8 cellular contexts compared by ENCODE assay signal in genomic region chr15:34342737-34343575, GRCh38. TPM values are rescaled to one million over a fixed set of nuclear protein-coding genes. Genes with fewer than 3 reads are reported as not detected.
A peak's percentile ranks its signal among the peaks of the same experiment; 100 is the strongest.
DNase-seq lines count a peak whose midpoint lies in the region; ATAC-seq and TF ChIP-seq lines count a peak whose summit lies in the region.

TSS of gene NOP10 (minus strand) at chr15:34343136. CDS start at chr15:34343073, 63 bp downstream.
A gene with protein sequence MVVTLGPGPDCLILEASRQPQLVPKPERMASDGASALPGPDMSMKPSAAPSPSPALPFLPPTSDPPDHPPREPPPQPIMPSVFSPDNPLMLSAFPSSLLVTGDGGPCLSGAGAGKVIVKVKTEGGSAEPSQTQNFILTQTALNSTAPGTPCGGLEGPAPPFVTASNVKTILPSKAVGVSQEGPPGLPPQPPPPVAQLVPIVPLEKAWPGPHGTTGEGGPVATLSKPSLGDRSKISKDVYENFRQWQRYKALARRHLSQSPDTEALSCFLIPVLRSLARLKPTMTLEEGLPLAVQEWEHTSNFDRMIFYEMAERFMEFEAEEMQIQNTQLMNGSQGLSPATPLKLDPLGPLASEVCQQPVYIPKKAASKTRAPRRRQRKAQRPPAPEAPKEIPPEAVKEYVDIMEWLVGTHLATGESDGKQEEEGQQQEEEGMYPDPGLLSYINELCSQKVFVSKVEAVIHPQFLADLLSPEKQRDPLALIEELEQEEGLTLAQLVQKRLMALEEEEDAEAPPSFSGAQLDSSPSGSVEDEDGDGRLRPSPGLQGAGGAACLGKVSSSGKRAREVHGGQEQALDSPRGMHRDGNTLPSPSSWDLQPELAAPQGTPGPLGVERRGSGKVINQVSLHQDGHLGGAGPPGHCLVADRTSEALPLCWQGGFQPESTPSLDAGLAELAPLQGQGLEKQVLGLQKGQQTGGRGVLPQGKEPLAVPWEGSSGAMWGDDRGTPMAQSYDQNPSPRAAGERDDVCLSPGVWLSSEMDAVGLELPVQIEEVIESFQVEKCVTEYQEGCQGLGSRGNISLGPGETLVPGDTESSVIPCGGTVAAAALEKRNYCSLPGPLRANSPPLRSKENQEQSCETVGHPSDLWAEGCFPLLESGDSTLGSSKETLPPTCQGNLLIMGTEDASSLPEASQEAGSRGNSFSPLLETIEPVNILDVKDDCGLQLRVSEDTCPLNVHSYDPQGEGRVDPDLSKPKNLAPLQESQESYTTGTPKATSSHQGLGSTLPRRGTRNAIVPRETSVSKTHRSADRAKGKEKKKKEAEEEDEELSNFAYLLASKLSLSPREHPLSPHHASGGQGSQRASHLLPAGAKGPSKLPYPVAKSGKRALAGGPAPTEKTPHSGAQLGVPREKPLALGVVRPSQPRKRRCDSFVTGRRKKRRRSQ (plus strand): TSS chr15:34343315. CDS start chr15:34343697, 382 bp downstream.

- H3K27me3 Mint-ChIP-seq in CD14-positive monocyte (ENCODE audit: low read depth in 3 of 3), result peaks cover 0 to 2% (median 2%) of the 10 kb centered on the region in 3 donors
- no peaks in the 10 kb centered on the region for H3K27me3 Mint-ChIP-seq in activated CD4-positive, alpha-beta T cell treated with anti-CD3 and anti-CD28 coated beads, Interleukin-2, amount 10 ng/mL, durations not matched to agents 7 days and 5 days

- peaks cover 20 to 30% of the 10 kb centered on the region in 2 donors for H3K36me3 Mint-ChIP-seq in CD14-positive monocyte
- peaks cover 27% of the 10 kb centered on the region for H3K36me3 Mint-ChIP-seq in activated CD4-positive, alpha-beta T cell treated with anti-CD3 and anti-CD28 coated beads, Interleukin-2, amount 10 ng/mL, durations not matched to agents 7 days and 5 days (ENCODE audit: low read depth)

- peak; percentile 80 for TF ChIP-seq POLR2A in right lobe of liver (IDR thresholded peaks at IDR 0.05)

- H3K27me3 ChIP-seq in right lobe of liver, result no peaks in the 10 kb centered on the region

- peak within 1 kb of the TSS; percentile 48 to 72 (median 63) for H3K4me3 ChIP-seq in right lobe of liver

- intact Hi-C loops in CD14-positive monocyte (cut with micrococcal nuclease), result loop anchor here (1.0 to 5.0 kb wide), 3 partner anchors 24 to 101 kb away; partner anchors contain the start of gene LPCAT4 (in 2 of the 2)
- intact Hi-C loops in right lobe of liver (cut with DNase I), result loop anchor here in 1 of 2 donors (10.0 kb wide), 1 partner anchor 242 kb away; the partner anchor contains the start of gene GOLGA8B

- 3% methylated on average over 35 of the region's 38 CpGs for WGBS in right lobe of liver (ENCODE audit: insufficient coverage, low coverage, low lambda C conversion rate, missing lambda C conversion rate)

- no peaks in the 10 kb centered on the region for H3K9me3 Mint-ChIP-seq in CD14-positive monocyte
- no peaks in the 10 kb centered on the region for H3K9me3 Mint-ChIP-seq in activated CD4-positive, alpha-beta T cell treated with anti-CD3 and anti-CD28 coated beads, Interleukin-2, amount 10 ng/mL, durations not matched to agents 7 days and 5 days

- peak; percentile 90 for DNase-seq in CD14-positive monocyte (ENCODE audit: low spot score)
- DNase-seq in NCI-H526 treated with DMSO at 0.1 percent for 48 hours (lab: John Stamatoyannopoulos, UW), result peak; percentile 91
- peak; percentile 96 for DNase-seq in activated CD4-positive, alpha-beta T cell treated with anti-CD3 and anti-CD28 coated beads, Interleukin-2, amount 10 ng/mL, durations not matched to agents 7 days and 5 days
- peak; percentile 93 to 96 for DNase-seq in dermis microvascular lymphatic vessel endothelial cell (ENCODE audit: low read depth in 2 of 2)
- DNase-seq in right lobe of liver, result peak; percentile 91 to 93 (median 91)
- DNase-seq in stimulated activated CD4-positive, alpha-beta T cell treated with anti-CD3 and anti-CD28 coated beads, Interleukin-4, amount 100 ng/mL, for 24 hours, result peak; percentile 97

- H3K27ac ChIP-seq in right lobe of liver, result peak within 1 kb of the TSS; percentile 81 to 89 (median 83)

- peak within 1 kb of the TSS in 2 of 7 donors; percentile 26 to 84 for H3K27ac Mint-ChIP-seq in CD14-positive monocyte
- no peak within 1 kb of the TSS for H3K27ac Mint-ChIP-seq in activated CD4-positive, alpha-beta T cell treated with anti-CD3 and anti-CD28 coated beads, Interleukin-2, amount 10 ng/mL, durations not matched to agents 7 days and 5 days

- POLR2A ChIA-PET in activated CD4-positive, alpha-beta T cell treated with anti-CD3 and anti-CD28 coated beads, Interleukin-2, amount 10 ng/mL, durations not matched to agents 7 days and 5 days (lab: Charles Lee), result interaction anchor here (0.7 to 1.1 kb wide), 2 partner anchors 23 to 24 kb away, joined by 3 to 5 read pairs; partner anchors contain the start of gene LPCAT4

- peak; percentile 95 for TF ChIP-seq CTCF in CD14-positive monocyte (IDR thresholded peaks at IDR 0.05)
- peak; percentile 94 to 97 (median 96) for TF ChIP-seq CTCF in right lobe of liver (IDR thresholded peaks at IDR 0.05)

- CTCF ChIA-PET in activated CD4-positive, alpha-beta T cell treated with anti-CD3 and anti-CD28 coated beads, Interleukin-2, amount 10 ng/mL, durations not matched to agents 7 days and 5 days (lab: Charles Lee), result interaction anchor here (0.6 to 2.7 kb wide), 16 partner anchors 9 to 281 kb away, joined by 3 to 31 read pairs (median 4); partner anchors contain the start of genes KATNBL1 and LPCAT4

- no peaks in the 10 kb centered on the region for H3K9me3 ChIP-seq in right lobe of liver

- H3K4me1 ChIP-seq in right lobe of liver, result peaks cover 0 to 9% (median 0%) of the 10 kb centered on the region in 4 donors

- ATAC-seq in GM19328 (IDR thresholded peaks at IDR 0.05; ENCODE audit: unreplicated experiment) (peak; percentile 75), HG03469 (IDR thresholded peaks at IDR 0.05; ENCODE audit: unreplicated experiment) (peak; percentile 66), right lobe of liver (peak; percentile 94 to 98 (median 96))

- peaks cover 0 to 2% (median 0%) of the 10 kb centered on the region in 4 donors for H3K36me3 ChIP-seq in right lobe of liver

- H3K4me3 Mint-ChIP-seq in CD14-positive monocyte, result no peak within 1 kb of the TSS
- no peak within 1 kb of the TSS for H3K4me3 Mint-ChIP-seq in activated CD4-positive, alpha-beta T cell treated with anti-CD3 and anti-CD28 coated beads, Interleukin-2, amount 10 ng/mL, durations not matched to agents 7 days and 5 days

- peaks cover 28% of the 10 kb centered on the region for H3K4me1 Mint-ChIP-seq in CD14-positive monocyte
- H3K4me1 Mint-ChIP-seq in activated CD4-positive, alpha-beta T cell treated with anti-CD3 and anti-CD28 coated beads, Interleukin-2, amount 10 ng/mL, durations not matched to agents 7 days and 5 days, result peaks cover 23% of the 10 kb centered on the region

RNA-seq across cellular contexts. Expression of gene NOP10, which starts in this region (rescaled TPM):
- 100 to 1,000 TPM; 586 to 677 TPM for polyA plus RNA-seq in CD14-positive monocyte
- total RNA-seq in activated CD4-positive, alpha-beta T cell treated with anti-CD3 and anti-CD28 coated beads, Interleukin-2, amount 10 ng/mL, durations not matched to agents 7 days and 5 days, result 100 to 1,000 TPM; 162 to 207 TPM
- total RNA-seq in dermis microvascular lymphatic vessel endothelial cell (162 and 212 TPM in 2 replicates), right lobe of liver (100 to 1,000 TPM in 2 of 6 experiments, 10 to 100 TPM in 4; 59.2 to 177 (median 79.2) TPM)

RNA-seq across cellular contexts. Expression of the second gene that starts in this region (rescaled TPM):
- not detected for polyA plus RNA-seq in CD14-positive monocyte
- not detected for total RNA-seq in activated CD4-positive, alpha-beta T cell treated with anti-CD3 and anti-CD28 coated beads, Interleukin-2, amount 10 ng/mL, durations not matched to agents 7 days and 5 days
- total RNA-seq in dermis microvascular lymphatic vessel endothelial cell, result not detected in 2 replicates
- total RNA-seq in right lobe of liver, result not detected

Comparison
In these comparisons a context has a peak if more than half of its experiments do, and no peak if none do; other contexts are left out.
1. Peak in every context shown above with its lines: DNase-seq, ATAC-seq, H3K4me3 ChIP-seq and H3K27ac ChIP-seq.